ENCODE assay signal across 10 cellular contexts in the genomic region with DNA sequence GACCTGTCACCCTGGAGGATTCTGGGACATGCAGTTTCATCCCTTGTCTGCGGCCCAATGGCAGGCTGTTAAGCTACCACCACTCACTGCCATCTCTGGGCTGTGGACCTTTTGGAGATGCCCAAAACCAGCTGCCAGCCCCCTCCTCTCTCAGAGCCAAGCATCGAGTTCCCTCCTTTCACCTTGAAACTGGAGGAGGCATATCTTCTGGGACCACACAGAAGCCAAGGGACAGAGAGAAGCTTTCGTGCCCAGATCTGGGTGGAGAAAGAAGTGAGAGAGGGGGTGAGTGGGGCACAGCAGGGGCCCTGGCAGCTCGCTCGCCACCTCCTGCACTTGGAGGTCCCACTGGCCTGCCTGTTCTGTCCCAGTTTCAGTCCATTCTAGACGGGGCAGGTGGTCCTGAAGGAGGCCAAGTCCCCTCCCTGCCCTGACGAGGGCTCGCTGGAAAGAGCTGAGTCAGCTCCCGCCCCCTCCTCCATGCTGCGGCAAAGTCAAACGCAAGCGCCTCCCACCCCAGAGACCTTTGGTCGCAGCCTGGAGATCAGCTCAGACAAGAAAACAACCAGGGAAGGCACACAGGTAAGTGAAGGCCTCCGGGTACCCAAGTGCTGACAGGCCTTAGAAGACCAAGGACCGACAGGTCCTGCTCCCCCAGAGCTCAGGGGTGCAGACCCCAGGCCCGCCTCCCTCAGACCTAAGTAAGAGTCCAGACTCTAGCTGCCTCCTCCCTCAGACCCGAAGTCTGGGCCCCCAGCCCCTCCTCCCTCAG. TPM values are rescaled to one million over a fixed set of nuclear protein-coding genes. Genes with fewer than 3 reads are reported as not detected.
A peak's percentile ranks its signal among the peaks of the same experiment; 100 is the strongest.
DNase-seq lines count a peak whose midpoint lies in the region; ATAC-seq and TF ChIP-seq lines count a peak whose summit lies in the region.
"Had no signal": no experiment of that assay in that cellular context is flagged by ENCODE, and none has a peak within 500 bp of the region (broad histone marks: within the 10 kb centered on the region; RNA-seq: fewer than 3 reads in every experiment).

No MANE protein-coding gene starts in this region.

- peak overlapping the region; percentile 43; the same call in 1 of the 2 replicates for H3K9ac ChIP-seq in HUES64 (ENCODE audit: low read depth, low read length)
- peak overlapping the region; percentile 7 to 74 for H3K9ac ChIP-seq in colonic mucosa (ENCODE audit: low read depth in 2 of 2, low read length in 2 of 2)

- H3K27ac Mint-ChIP-seq in activated T-helper 2 cell treated with anti-CD3 and anti-CD28 coated beads, Interferon-gamma antibody, Interleukin-2, Interleukin-4, amounts not matched to agents 10 μg/mL and 5 μg/mL and 100 μg/mL, durations not matched to agents 14 hours and 24 hours and 36 hours = no peak overlapping the region

- H3K27me3 Mint-ChIP-seq in activated T-helper 2 cell treated with anti-CD3 and anti-CD28 coated beads, Interferon-gamma antibody, Interleukin-2, Interleukin-4, amounts not matched to agents 10 μg/mL and 5 μg/mL and 100 μg/mL, durations not matched to agents 14 hours and 24 hours and 36 hours (ENCODE audit: low read depth) = no peaks in the 10 kb centered on the region

- in situ Hi-C loops in Caki2 (cut with HindIII; ENCODE audit: low pct_unique_long_range_greater_than_20kb, low sequenced_read_pairs) = no loop called here

- TF ChIP-seq CTCF in colonic mucosa (IDR thresholded peaks at IDR 0.05) = no peak

- H3K4me3 ChIP-seq in HUES64 (ENCODE audit: low read length) = peak overlapping the region; percentile 12; the same call in 1 of the 2 replicates
- peak overlapping the region; percentile 3 for H3K4me3 ChIP-seq in colonic mucosa
- H3K4me3 ChIP-seq in muscle layer of duodenum (ENCODE audit: low read depth in 1 of 2, low read length in 2 of 2) = peak overlapping the region in 1 of 2 donors; percentile 21
- H3K4me3 ChIP-seq: lung had no signal

- DNase-seq in Caki2 (ENCODE audit: low read depth) (peak; percentile 30), colonic mucosa (peak; percentile 76)
- no peak for DNase-seq in activated T-helper 2 cell treated with anti-CD3 and anti-CD28 coated beads, Interferon-gamma antibody, Interleukin-2, Interleukin-4, amounts not matched to agents 10 μg/mL and 5 μg/mL and 100 μg/mL, durations not matched to agents 14 hours and 24 hours and 36 hours (ENCODE audit: low spot score)

- H3K36me3 ChIP-seq in HUES64 (ENCODE audit: insufficient read depth, low read length) (no peaks in the 10 kb centered on the region), colonic mucosa (no peaks in the 10 kb centered on the region), muscle layer of duodenum (ENCODE audit: control insufficient read depth in 1 of 2, insufficient read depth in 2 of 2, low read length in 2 of 2) (peaks cover 0 to 7% of the 10 kb centered on the region in 2 donors)

- no peaks in the 10 kb centered on the region for H3K9me3 Mint-ChIP-seq in activated T-helper 2 cell treated with anti-CD3 and anti-CD28 coated beads, Interferon-gamma antibody, Interleukin-2, Interleukin-4, amounts not matched to agents 10 μg/mL and 5 μg/mL and 100 μg/mL, durations not matched to agents 14 hours and 24 hours and 36 hours

- no peak overlapping the region for H3K4me3 Mint-ChIP-seq in activated T-helper 2 cell treated with anti-CD3 and anti-CD28 coated beads, Interferon-gamma antibody, Interleukin-2, Interleukin-4, amounts not matched to agents 10 μg/mL and 5 μg/mL and 100 μg/mL, durations not matched to agents 14 hours and 24 hours and 36 hours (ENCODE audit: low read depth)

- H3K27me3 ChIP-seq in HUES64 (ENCODE audit: insufficient read depth, low read length) = peaks cover 7% of the 10 kb centered on the region
- no peaks in the 10 kb centered on the region for H3K27me3 ChIP-seq in colonic mucosa
- H3K27me3 ChIP-seq in muscle layer of duodenum (ENCODE audit: low read depth, low read length) = no peaks in the 10 kb centered on the region

- ATAC-seq in HG03039 (IDR thresholded peaks at IDR 0.05; ENCODE audit: unreplicated experiment) (no peak), HG03378 (IDR thresholded peaks at IDR 0.05; ENCODE audit: unreplicated experiment) (no peak), GM21529 (IDR thresholded peaks at IDR 0.05; ENCODE audit: unreplicated experiment) (no peak)

- peaks cover 3% of the 10 kb centered on the region for H3K36me3 Mint-ChIP-seq in activated T-helper 2 cell treated with anti-CD3 and anti-CD28 coated beads, Interferon-gamma antibody, Interleukin-2, Interleukin-4, amounts not matched to agents 10 μg/mL and 5 μg/mL and 100 μg/mL, durations not matched to agents 14 hours and 24 hours and 36 hours (ENCODE audit: low read depth)

- no peaks in the 10 kb centered on the region for H3K9me3 ChIP-seq in HUES64 (ENCODE audit: insufficient read depth, low read depth, low read length)
- H3K9me3 ChIP-seq in colonic mucosa = no peaks in the 10 kb centered on the region
- H3K9me3 ChIP-seq in muscle layer of duodenum (ENCODE audit: control insufficient read depth in 1 of 2, low read length in 2 of 2) = no peaks in the 10 kb centered on the region

- H3K4me1 Mint-ChIP-seq in activated T-helper 2 cell treated with anti-CD3 and anti-CD28 coated beads, Interferon-gamma antibody, Interleukin-2, Interleukin-4, amounts not matched to agents 10 μg/mL and 5 μg/mL and 100 μg/mL, durations not matched to agents 14 hours and 24 hours and 36 hours (ENCODE audit: low read depth) = peaks cover 20% of the 10 kb centered on the region

- H3K27ac ChIP-seq in HUES64 (ENCODE audit: low read depth, low read length) (peak overlapping the region; percentile 77), colonic mucosa (peak overlapping the region; percentile 41), muscle layer of duodenum (ENCODE audit: low read length) (peak overlapping the region; percentile 60)

- WGBS in HUES64 = 34% methylated on average over 17 of the region's 17 CpGs

- intact Hi-C loops in colonic mucosa (cut with DNase I) = no loop called here
- intact Hi-C loops in activated T-helper 2 cell treated with anti-CD3 and anti-CD28 coated beads, Interferon-gamma antibody, Interleukin-2, Interleukin-4, amounts not matched to agents 10 μg/mL and 5 μg/mL and 100 μg/mL, durations not matched to agents 14 hours and 24 hours and 36 hours (cut with micrococcal nuclease) = no loop called here

- H3K4me1 ChIP-seq in HUES64 (ENCODE audit: insufficient read depth, low read length) = peaks cover 14% of the 10 kb centered on the region
- peaks cover 4% of the 10 kb centered on the region for H3K4me1 ChIP-seq in colonic mucosa
- peaks cover 0 to 16% of the 10 kb centered on the region in 2 donors for H3K4me1 ChIP-seq in muscle layer of duodenum (ENCODE audit: control insufficient read depth in 1 of 2, insufficient read depth in 2 of 2, low read length in 2 of 2)

RNA-seq across cellular contexts. Expression of a gene that starts 3.8 kb away (rescaled TPM):
- total RNA-seq in Caki2 (2014; rRNA removed; shearing (Covaris generic); ENCODE audit: low replicate concordance) = 73.5 and 83.0 TPM in 2 replicates
- polyA plus RNA-seq in HUES64 (2013, experiment 1 of 2) = 25.5 TPM
- 22.9 TPM for polyA plus RNA-seq in HUES64 (2013, experiment 2 of 2)
- total RNA-seq in colonic mucosa = 10 to 100 TPM; 74.8 to 85.5 TPM
- total RNA-seq in activated T-helper 2 cell treated with anti-CD3 and anti-CD28 coated beads, Interferon-gamma antibody, Interleukin-2, Interleukin-4, amounts not matched to agents 10 μg/mL and 5 μg/mL and 100 μg/mL, durations not matched to agents 14 hours and 24 hours and 36 hours = 87.9 and 88.9 TPM in 2 replicates

RNA-seq across cellular contexts. Expression of a gene that starts 29.3 kb away (rescaled TPM):
- 33.6 and 56.7 TPM in 2 replicates for total RNA-seq in Caki2 (2014; rRNA removed; shearing (Covaris generic); ENCODE audit: low replicate concordance)
- 7.4 TPM for polyA plus RNA-seq in HUES64 (2013, experiment 1 of 2)
- polyA plus RNA-seq in HUES64 (2013, experiment 2 of 2) = 13.6 TPM
- total RNA-seq in colonic mucosa = 1 to 10 TPM in 1 of 2 donors, under 1 TPM in 1; 0.79 to 2.8 TPM
- 0.57 and 0.89 TPM in 2 replicates for total RNA-seq in activated T-helper 2 cell treated with anti-CD3 and anti-CD28 coated beads, Interferon-gamma antibody, Interleukin-2, Interleukin-4, amounts not matched to agents 10 μg/mL and 5 μg/mL and 100 μg/mL, durations not matched to agents 14 hours and 24 hours and 36 hours

RNA-seq across cellular contexts. Expression of a gene that starts 51.7 kb away (rescaled TPM):
- total RNA-seq in Caki2 (2014; rRNA removed; shearing (Covaris generic); ENCODE audit: low replicate concordance) = not detected in 2 replicates
- polyA plus RNA-seq in HUES64 (2013, experiment 1 of 2) = not detected
- polyA plus RNA-seq in HUES64 (2013, experiment 2 of 2) = 0.38 TPM
- not detected for total RNA-seq in colonic mucosa
- not detected in 2 replicates for total RNA-seq in activated T-helper 2 cell treated with anti-CD3 and anti-CD28 coated beads, Interferon-gamma antibody, Interleukin-2, Interleukin-4, amounts not matched to agents 10 μg/mL and 5 μg/mL and 100 μg/mL, durations not matched to agents 14 hours and 24 hours and 36 hours
- total RNA-seq: astrocyte, lung had no signal
- polyA plus RNA-seq: lung had no signal

RNA-seq across cellular contexts. Expression of a gene that starts 54.6 kb away (rescaled TPM):
- total RNA-seq in Caki2 (2014; rRNA removed; shearing (Covaris generic); ENCODE audit: low replicate concordance) = 2.9 and 3.1 TPM in 2 replicates
- polyA plus RNA-seq in HUES64 (2013, experiment 1 of 2) = 2.4 TPM
- 2.9 TPM for polyA plus RNA-seq in HUES64 (2013, experiment 2 of 2)
- total RNA-seq in colonic mucosa = under 1 TPM; 0.59 to 0.80 TPM
- 0.27 and 0.64 TPM in 2 replicates for total RNA-seq in activated T-helper 2 cell treated with anti-CD3 and anti-CD28 coated beads, Interferon-gamma antibody, Interleukin-2, Interleukin-4, amounts not matched to agents 10 μg/mL and 5 μg/mL and 100 μg/mL, durations not matched to agents 14 hours and 24 hours and 36 hours
